In genomic region chr20:1702855-1703254, GRCh38 we compare ENCODE assay signal across 27 cellular contexts. TPM values are rescaled to one million over a fixed set of nuclear protein-coding genes. Genes with fewer than 3 reads are reported as not detected.
"Had no signal": no experiment of that assay in that cellular context is flagged by ENCODE, and none has a peak within 500 bp of the region (broad histone marks: within the 10 kb centered on the region; RNA-seq: fewer than 3 reads in every experiment).

No MANE protein-coding gene starts in this region.

- H3K27me3 ChIP-seq: right lobe of liver, testis, tibial nerve, upper lobe of right lung, vagina had no signal

- DNase-seq: effector memory CD4-positive, alpha-beta T cell; heart left ventricle; hippocampal formation; mesendoderm; naive B cell; nephron progenitor cell; psoas muscle; retina; right lobe of liver; stimulated activated CD4-positive, alpha-beta T cell treated with anti-CD3 and anti-CD28 coated beads, Interleukin-2, amount 100 ng/mL, for 24 hours; stimulated activated CD4-positive, alpha-beta T cell treated with anti-CD3 and anti-CD28 coated beads, Interleukin-4, amount 100 ng/mL, for 4 hours; stimulated activated naive B cell treated with anti-CD40 and anti-IgM and Interleukin-4, amounts not matched to agents 10 μg/mL and 1 μg/mL and 100 μg/mL, for 72 hours; stimulated activated naive CD8-positive, alpha-beta T cell treated with anti-CD3 and anti-CD28 coated beads, Interleukin-15, amount 100 ng/mL, for 72 hours; testis; upper lobe of right lung had no signal

- H3K27ac ChIP-seq: heart left ventricle, parathyroid adenoma, psoas muscle, right lobe of liver, testis, tibial nerve, upper lobe of right lung, vagina had no signal

- H3K9ac ChIP-seq: parathyroid adenoma had no signal

- H2AFZ ChIP-seq: parathyroid adenoma had no signal

- FAIRE-seq: endometrium had no signal

- H3K36me3 ChIP-seq: heart left ventricle, right lobe of liver, tibial nerve, upper lobe of right lung, vagina had no signal

- H3K4me1 ChIP-seq: parathyroid adenoma, psoas muscle, right lobe of liver, testis, tibial nerve, upper lobe of right lung, vagina had no signal

- H3K79me2 ChIP-seq: parathyroid adenoma had no signal

- H3K4me3 ChIP-seq: heart left ventricle, psoas muscle, right lobe of liver, testis, tibial nerve, upper lobe of right lung, vagina had no signal

- ATAC-seq: esophagus mucosa; heart left ventricle; psoas muscle; stimulated activated naive B cell treated with anti-CD40 and anti-IgM and Interleukin-4, amounts not matched to agents 10 μg/mL and 1 μg/mL and 100 μg/mL, for 72 hours; stimulated activated naive CD8-positive, alpha-beta T cell treated with anti-CD3 and anti-CD28 coated beads, Interleukin-15, amount 100 ng/mL, for 72 hours had no signal

- H3K9me3 ChIP-seq: heart left ventricle, psoas muscle, right lobe of liver, testis, tibial nerve, upper lobe of right lung, vagina had no signal

RNA-seq across cellular contexts. Expression of gene SIRPG, which starts 45.3 kb away (rescaled TPM):
- total RNA-seq: fibroblast of lung, frontal cortex, glomerular endothelial cell, kidney epithelial cell, lung microvascular endothelial cell, omental fat pad, subcutaneous adipose tissue, vagina had no signal
- polyA plus RNA-seq: fibroblast of lung, heart left ventricle had no signal
